20 cellular contexts compared by ENCODE assay signal in the genomic region with DNA sequence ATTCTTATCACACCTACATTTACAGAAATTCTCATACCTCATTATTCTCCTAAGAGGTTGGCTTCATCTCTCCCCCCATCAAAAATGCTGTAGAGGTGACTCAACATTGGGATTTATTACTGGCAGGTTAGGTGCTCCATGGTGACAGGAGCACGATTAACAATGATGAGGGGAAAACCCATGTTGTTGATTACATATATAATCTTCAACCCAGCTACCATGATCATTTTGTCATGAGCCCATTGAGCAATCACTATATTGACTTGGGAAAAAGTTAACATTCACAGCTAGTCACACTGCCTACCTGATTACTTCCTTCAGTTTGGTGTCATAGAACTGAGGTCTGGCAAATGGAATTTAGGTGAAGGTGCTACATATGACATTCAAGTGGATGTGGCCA.
A peak's percentile ranks its signal among the peaks of the same experiment; 100 is the strongest.
DNase-seq lines count a peak whose midpoint lies in the region; ATAC-seq, FAIRE-seq and TF ChIP-seq lines count a peak whose summit lies in the region.
"Had no signal": no experiment of that assay in that cellular context is flagged by ENCODE, and none has a peak within 500 bp of the region (broad histone marks: within the 10 kb centered on the region; RNA-seq: fewer than 3 reads in every experiment).

No MANE protein-coding gene starts in this region.

- dilution Hi-C loops in mammary epithelial cell (cut with HindIII; ENCODE audit: low sequenced_read_pairs): no loop called here

- no peaks in the 10 kb centered on the region for H3K9me3 Mint-ChIP-seq in MCF 10A (ENCODE audit: unreplicated experiment)
- H3K9me3 Mint-ChIP-seq: CD4-positive, alpha-beta T cell had no signal

- DNase-seq in mammary epithelial cell: peak; percentile 11
- DNase-seq in MCF 10A (ENCODE audit: unreplicated experiment): no peak
- DNase-seq in RCC 7860 (ENCODE audit: low spot score): peak; percentile 47
- no peak for DNase-seq in NCI-H82 treated with DMSO at 0.1 percent for 48 hours (lab: John Stamatoyannopoulos, UW; ENCODE audit: unreplicated experiment)
- DNase-seq in left lobe of liver (ENCODE audit: low spot score): no peak
- DNase-seq in T-helper 9 cell: no peak
- DNase-seq: AML-193; Caco-2; CD4-positive, alpha-beta T cell; DMS79 treated with DMSO at 0.1 percent for 48 hours; GF-D8; GOT3; H7; HFFc6 had no signal

- CTCF ChIA-PET in mammary epithelial cell (lab: Charles Lee; ENCODE audit: low non-redundant PET): no interaction called here
- CTCF ChIA-PET in MCF 10A (lab: Yijun Ruan, JAX): interaction anchor here (0.7 kb wide), 1 partner anchor 1274 kb away, joined by 3 read pairs; no protein-coding TSS in a partner anchor

- no peak for FAIRE-seq in RCC 7860 (lab: Jason Lieb, UNC)
- FAIRE-seq: A549, HepG2 had no signal

- in situ Hi-C loops in mammary epithelial cell (cut with MboI; ENCODE audit: low sequenced_read_pairs in 2 of 2): no loop called here

- POLR2A ChIA-PET in MCF 10A (lab: Yijun Ruan, JAX): interaction anchor here (0.6 to 1.1 kb wide), 2 partner anchors 8 to 171 kb away, joined by 4 read pairs; no protein-coding TSS in a partner anchor

- no peaks in the 10 kb centered on the region for H4K20me1 ChIP-seq in mammary epithelial cell (ENCODE audit: insufficient read depth, low read length)

- H3K4me1 Mint-ChIP-seq in MCF 10A (ENCODE audit: insufficient read depth, unreplicated experiment): peaks cover 12% of the 10 kb centered on the region

- BruUV-seq in mammary epithelial cell (replicated peaks; lab: Mats Ljungman, UMichigan) (no TSS peak), MCF 10A (replicated peaks; lab: Mats Ljungman, UMichigan) (no TSS peak)

- no peaks in the 10 kb centered on the region for H3K27me3 ChIP-seq in mammary epithelial cell (ENCODE audit: insufficient read depth, low read length)

- intact Hi-C loops in mammary epithelial cell (cut with micrococcal nuclease): no loop called here
- intact Hi-C loops in MCF 10A (cut with micrococcal nuclease): no loop called here

- H3K9me3 ChIP-seq in mammary epithelial cell (replicated peaks; ENCODE audit: insufficient read depth, low read length): no peaks in the 10 kb centered on the region
- H3K9me3 ChIP-seq: A549, Caco-2 had no signal

- no peak overlapping the region for H3K27ac Mint-ChIP-seq in MCF 10A (ENCODE audit: low read depth, unreplicated experiment)
- H3K27ac Mint-ChIP-seq: CD4-positive, alpha-beta T cell; HFFc6 had no signal

- no peaks in the 10 kb centered on the region for H3K79me2 ChIP-seq in mammary epithelial cell (ENCODE audit: insufficient read depth, low read length)

- TF ChIP-seq CTCF in mammary epithelial cell (conservative IDR thresholded peaks at IDR 0.05 in 1 of 2, IDR thresholded peaks at IDR 0.05 in 1 of 2; ENCODE audit: extremely low read depth in 1 of 2, insufficient read depth in 1 of 2, low read depth in 1 of 2, low read length in 2 of 2): no peak
- TF ChIP-seq CTCF in MCF 10A (IDR thresholded peaks at IDR 0.05; ENCODE audit: unreplicated experiment): no peak

- H3K4me2 ChIP-seq in mammary epithelial cell (ENCODE audit: insufficient read depth, low read depth, low read length): no peak overlapping the region
- H3K4me2 ChIP-seq: A549 had no signal

- no peak overlapping the region for H3K4me3 Mint-ChIP-seq in MCF 10A (ENCODE audit: unreplicated experiment)
- H3K4me3 Mint-ChIP-seq: CD4-positive, alpha-beta T cell; HFFc6 had no signal

- no peaks in the 10 kb centered on the region for H3K36me3 ChIP-seq in mammary epithelial cell (ENCODE audit: insufficient read depth, low read length)

- 45% methylated on average over 1 of the region's 1 CpG for WGBS in mammary epithelial cell (ENCODE audit: low coverage, missing lambda C conversion rate)

- H2AFZ ChIP-seq in mammary epithelial cell (ENCODE audit: low read depth, low read length): no peak overlapping the region

- H3K4me3 ChIP-seq in mammary epithelial cell (replicated peaks in 1 of 3; ENCODE audit: insufficient read depth in 1 of 3, low read depth in 2 of 3, low read length in 3 of 3): no peak overlapping the region
- H3K4me3 ChIP-seq: A549 had no signal

- no peak overlapping the region for H3K27ac ChIP-seq in mammary epithelial cell (ENCODE audit: insufficient read depth, low read depth, low read length)
- H3K27ac ChIP-seq: 22Rv1, A549, C4-2B had no signal

- no peaks in the 10 kb centered on the region for H3K27me3 Mint-ChIP-seq in MCF 10A (ENCODE audit: insufficient read depth, unreplicated experiment)
- H3K27me3 Mint-ChIP-seq: CD4-positive, alpha-beta T cell had no signal

- H3K36me3 Mint-ChIP-seq in MCF 10A (ENCODE audit: insufficient read depth, unreplicated experiment): no peaks in the 10 kb centered on the region

- H3K9ac ChIP-seq in mammary epithelial cell (ENCODE audit: insufficient read depth, low read length): no peak overlapping the region

- H3K4me1 ChIP-seq in mammary epithelial cell (ENCODE audit: insufficient read depth, low read length): no peaks in the 10 kb centered on the region
- H3K4me1 ChIP-seq: A549 had no signal

- ATAC-seq in esophagus mucosa (peak; percentile 39), left lobe of liver (no peak)
- ATAC-seq: A549, HCT116, HepG2 had no signal

Comparison
In these comparisons a context has a peak if more than half of its experiments do, and no peak if none do; other contexts are left out.
1. DNase-seq: peak in mammary epithelial cell (single experiment) and RCC 7860 (single experiment); none in MCF 10A (single experiment), NCI-H82 treated with DMSO at 0.1 percent for 48 hours (single experiment), left lobe of liver (single experiment) and T-helper 9 cell (single experiment).